Comparison of ENCODE assay signal across 24 cellular contexts in genomic region chr4:8615366-8615765, GRCh38. TPM values are rescaled to one million over a fixed set of nuclear protein-coding genes. Genes with fewer than 3 reads are reported as not detected.
"Had no signal": no experiment of that assay in that cellular context is flagged by ENCODE, and none has a peak within 500 bp of the region (broad histone marks: within the 10 kb centered on the region; RNA-seq: fewer than 3 reads in every experiment).

No MANE protein-coding gene starts in this region.

- H3K4me3 ChIP-seq: esophagus muscularis mucosa, gastrocnemius medialis, heart right ventricle, left lung, lung, psoas muscle, smooth muscle cell, suprapubic skin, thyroid gland, upper lobe of left lung, uterus had no signal

- H3K27ac ChIP-seq: esophagus muscularis mucosa, gastrocnemius medialis, heart right ventricle, left lung, parathyroid adenoma, psoas muscle, suprapubic skin, thyroid gland, upper lobe of left lung, uterus had no signal

- H3K27ac Mint-ChIP-seq: naive thymus-derived CD4-positive, alpha-beta T cell had no signal

- H3K4me1 Mint-ChIP-seq: naive thymus-derived CD4-positive, alpha-beta T cell; neural crest cell had no signal

- H3K9ac ChIP-seq: parathyroid adenoma had no signal

- ATAC-seq: gastrocnemius medialis; heart right ventricle; left lung; naive thymus-derived CD4-positive, alpha-beta T cell; psoas muscle had no signal

- H3K27me3 ChIP-seq: thyroid gland, upper lobe of left lung, uterus had no signal

- H3K9me3 Mint-ChIP-seq: naive thymus-derived CD4-positive, alpha-beta T cell; neural crest cell had no signal

- H3K9me3 ChIP-seq: esophagus muscularis mucosa, gastrocnemius medialis, heart right ventricle, left lung, psoas muscle, suprapubic skin, thyroid gland, upper lobe of left lung, uterus had no signal

- H3K4me1 ChIP-seq: gastrocnemius medialis, left lung, parathyroid adenoma, psoas muscle, suprapubic skin, thyroid gland, upper lobe of left lung, uterus had no signal

- H3K36me3 ChIP-seq: esophagus muscularis mucosa, gastrocnemius medialis, heart right ventricle, left lung, suprapubic skin, thyroid gland, upper lobe of left lung, uterus had no signal

- H3K36me3 Mint-ChIP-seq: naive thymus-derived CD4-positive, alpha-beta T cell had no signal

- H2AFZ ChIP-seq: parathyroid adenoma had no signal

- H3K79me2 ChIP-seq: parathyroid adenoma had no signal

- H3K4me2 ChIP-seq: smooth muscle cell had no signal

- H3K4me3 Mint-ChIP-seq: naive thymus-derived CD4-positive, alpha-beta T cell; neural crest cell had no signal

- DNase-seq: central memory CD4-positive, alpha-beta T cell; cortex of kidney; effector memory CD4-positive, alpha-beta T cell; gastrocnemius medialis; hypothalamus; occipital lobe; retina; stimulated activated CD4-positive, alpha-beta T cell treated with anti-CD3 and anti-CD28 coated beads, Interleukin-2, amount 100 ng/mL, for 48 hours; stimulated activated naive CD4-positive, alpha-beta T cell treated with Interleukin-2 at 50 U/mL for 16 hours; thyroid gland; uterus had no signal

RNA-seq across cellular contexts. Expression of gene CPZ, which starts 22.8 kb away (rescaled TPM):
- total RNA-seq: gastrocnemius medialis; mononuclear cell; naive thymus-derived CD4-positive, alpha-beta T cell; neural crest cell; psoas muscle had no signal
- polyA plus RNA-seq: naive thymus-derived CD4-positive, alpha-beta T cell had no signal

RNA-seq across cellular contexts. Expression of gene GPR78, which starts 35.2 kb away (rescaled TPM):
- total RNA-seq: esophagus muscularis mucosa; gastrocnemius medialis; mesenteric fat pad; mononuclear cell; naive thymus-derived CD4-positive, alpha-beta T cell; neural crest cell; occipital lobe; psoas muscle; smooth muscle cell; suprapubic skin; thyroid gland had no signal
- polyA plus RNA-seq: naive thymus-derived CD4-positive, alpha-beta T cell; psoas muscle had no signal
